ENCODE assay signal across 18 cellular contexts in the genomic region with DNA sequence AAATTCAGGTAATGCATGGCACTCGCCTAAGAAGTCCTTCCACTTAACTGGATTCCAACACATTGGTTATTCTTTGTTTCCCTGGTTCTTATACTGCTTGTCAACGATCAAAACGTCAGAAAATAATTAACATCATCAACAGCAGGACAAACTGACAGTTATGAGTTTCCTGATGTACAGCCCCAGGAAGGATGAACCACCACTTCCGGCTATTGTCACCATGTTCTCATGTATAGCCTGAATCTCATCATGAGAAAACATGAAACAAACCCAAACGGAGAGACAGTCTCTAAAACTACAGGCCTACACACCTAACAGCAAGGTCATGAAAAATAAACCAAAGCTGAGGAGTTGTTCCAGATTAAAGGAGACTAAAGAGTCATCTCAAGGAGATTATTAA.
DNase-seq lines count a peak whose midpoint lies in the region; ATAC-seq, FAIRE-seq and TF ChIP-seq lines count a peak whose summit lies in the region.
"Had no signal": no experiment of that assay in that cellular context is flagged by ENCODE, and none has a peak within 500 bp of the region (broad histone marks: within the 10 kb centered on the region; RNA-seq: fewer than 3 reads in every experiment).

No MANE protein-coding gene starts in this region.

- 0 out of 4 replicates have a peak overlapping the region, but pooled peaks of 1 of the 2 experiments have one; percentile 44 for H3K27ac ChIP-seq in SK-N-SH (ENCODE audit: low read depth in 2 of 2, low read length in 1 of 2)
- H3K27ac ChIP-seq in PC-3 (ENCODE audit: low read length): peak overlapping the region; percentile 79
- H3K27ac ChIP-seq in HepG2 (ENCODE audit: extremely low read length, insufficient read depth, low read length): no peak overlapping the region
- H3K27ac ChIP-seq: 22Rv1 had no signal

- H3K9me2 ChIP-seq in SK-N-SH: no peaks in the 10 kb centered on the region
- no peaks in the 10 kb centered on the region for H3K9me2 ChIP-seq in PC-3 (replicated peaks; ENCODE audit: low read length)

- 65% methylated on average over 5 of the region's 5 CpGs for WGBS in SK-N-SH (ENCODE audit: low lambda C conversion rate)
- 23% methylated on average over 5 of the region's 5 CpGs for WGBS in HepG2 (ENCODE audit: low lambda C conversion rate)

- no TSS peak for BruUV-seq in PC-3 (replicated peaks; lab: Mats Ljungman, UMichigan)
- BruUV-seq in HepG2 (replicated peaks; lab: Mats Ljungman, UMichigan): no TSS peak

- H3K4me2 ChIP-seq in SK-N-SH (no peak overlapping the region), PC-3 (ENCODE audit: low read length) (peak overlapping the region; percentile 36; the same call in 1 of the 2 replicates), HepG2 (ENCODE audit: low read depth, low read length) (no peak overlapping the region)

- H3K4me3 ChIP-seq in SK-N-SH (ENCODE audit: low read depth in 2 of 2, low read length in 1 of 2): no peak overlapping the region
- H3K4me3 ChIP-seq in PC-3 (ENCODE audit: low read length): no peak overlapping the region
- H3K4me3 ChIP-seq in HepG2 (replicated peaks in 1 of 3; ENCODE audit: insufficient read depth in 1 of 3, low read depth in 2 of 3, low read length in 3 of 3): no peak overlapping the region

- H3K36me3 ChIP-seq in SK-N-SH (replicated peaks in 1 of 2; ENCODE audit: control insufficient read depth in 1 of 2, insufficient read depth in 2 of 2, low read length in 1 of 2) (no peaks in the 10 kb centered on the region), PC-3 (ENCODE audit: low read depth, low read length) (no peaks in the 10 kb centered on the region), HepG2 (replicated peaks in 1 of 2; ENCODE audit: control insufficient read depth in 1 of 2, insufficient read depth in 2 of 2, low read length in 2 of 2) (no peaks in the 10 kb centered on the region)

- TF ChIP-seq EP300 in SK-N-SH (IDR thresholded peaks at IDR 0.05; ENCODE audit: borderline replicate concordance in 1 of 2, low read depth in 1 of 2, low read length in 1 of 2) (no peak), HepG2 (IDR thresholded peaks at IDR 0.05; ENCODE audit: low read depth in 2 of 2, low read length in 2 of 2) (no peak), HepG2 (CRISPR knock-in tag; IDR thresholded peaks at IDR 0.05; ENCODE audit: borderline replicate concordance) (no peak)

- CTCF ChIA-PET in SK-N-SH (lab: Yijun Ruan, JAX) (no interaction called here), PC-3 (lab: Charles Lee) (no interaction called here), HepG2 (lab: Yijun Ruan, JAX; ENCODE audit: low intra/inter-chr PET ratio, low total read pairs) (no interaction called here)

- in situ Hi-C loops in HepG2 (cut with HindIII; ENCODE audit: extremely low pct_ligation_motif_present, low pct_unique_long_range_greater_than_20kb): loop anchor here (5.0 kb wide), 1 partner anchor 356 kb away; no protein-coding TSS in a partner anchor

- H4K20me1 ChIP-seq in SK-N-SH (ENCODE audit: insufficient read depth): no peaks in the 10 kb centered on the region
- H4K20me1 ChIP-seq in PC-3 (ENCODE audit: low read length): no peaks in the 10 kb centered on the region
- H4K20me1 ChIP-seq in HepG2 (ENCODE audit: insufficient read depth, low read length): no peaks in the 10 kb centered on the region

- H3F3A ChIP-seq in SK-N-SH (replicated peaks; ENCODE audit: insufficient read depth) (peaks cover 7% of the 10 kb centered on the region), PC-3 (ENCODE audit: low read length, unreplicated experiment) (peaks cover 14% of the 10 kb centered on the region)

- TF ChIP-seq RAD21 in SK-N-SH (IDR thresholded peaks at IDR 0.05; ENCODE audit: low read length) (no peak), HepG2 (CRISPR knock-in tag; IDR thresholded peaks at IDR 0.05) (no peak)

- H3K9me3 ChIP-seq in SK-N-SH (no peaks in the 10 kb centered on the region), PC-3 (ENCODE audit: low read length) (0 out of 2 replicates have a peak, but pooled peaks cover 5% of the 10 kb centered on the region), HepG2 (ENCODE audit: low read length) (no peaks in the 10 kb centered on the region)

- H3K79me2 ChIP-seq in SK-N-SH (ENCODE audit: insufficient read depth) (no peaks in the 10 kb centered on the region), PC-3 (ENCODE audit: low read length) (no peaks in the 10 kb centered on the region), HepG2 (ENCODE audit: insufficient read depth, low read length) (no peaks in the 10 kb centered on the region)

- POLR2A ChIA-PET in SK-N-SH (lab: Yijun Ruan, JAX): no interaction called here
- POLR2A ChIA-PET in PC-3 (lab: Charles Lee; ENCODE audit: unreplicated experiment): interaction anchor here (0.6 kb wide), 1 partner anchor 193 kb away, joined by 3 read pairs; no protein-coding TSS in a partner anchor
- POLR2A ChIA-PET in HepG2 (lab: Yijun Ruan, JAX): no interaction called here

- no peak overlapping the region for H3K9ac ChIP-seq in SK-N-SH
- H3K9ac ChIP-seq in PC-3 (ENCODE audit: low read length): no peak overlapping the region; the same call in 1 of the 2 replicates
- H3K9ac ChIP-seq in HepG2 (ENCODE audit: insufficient read depth, low read depth, low read length): no peak overlapping the region

- FAIRE-seq in HepG2 (lab: Jason Lieb, UNC): no peak
- FAIRE-seq in D721Med (lab: Jason Lieb, UNC): no peak
- FAIRE-seq: GM19239, H1 had no signal

- no peaks in the 10 kb centered on the region for H3K4me1 ChIP-seq in SK-N-SH (ENCODE audit: control insufficient read depth in 1 of 2, insufficient read depth in 2 of 2, low read depth in 1 of 2, low read length in 1 of 2)
- H3K4me1 ChIP-seq in PC-3 (ENCODE audit: insufficient read depth, low read length): peaks cover 42% of the 10 kb centered on the region
- peaks cover 15% of the 10 kb centered on the region for H3K4me1 ChIP-seq in HepG2 (ENCODE audit: insufficient read depth, low read length)

- DNase-seq in SK-N-SH: no peak
- no peak for DNase-seq in PC-3
- peak; percentile 85 to 95 for DNase-seq in dermis microvascular lymphatic vessel endothelial cell (ENCODE audit: low read depth in 2 of 2)
- DNase-seq in lung microvascular endothelial cell (ENCODE audit: low read depth in 2 of 2): peak; percentile 33 to 94
- DNase-seq in HepG2 (ENCODE audit: low spot score): no peak
- no peak for DNase-seq in D721Med (ENCODE audit: insufficient read length, low spot score)
- DNase-seq: AML-193; C1 segment of cervical spinal cord; CD4-positive, alpha-beta T cell; DMS153; DND-41; GDM1 had no signal

- H3K27me3 ChIP-seq in SK-N-SH (ENCODE audit: insufficient read depth) (no peaks in the 10 kb centered on the region), PC-3 (ENCODE audit: low read length) (no peaks in the 10 kb centered on the region), HepG2 (ENCODE audit: control insufficient read depth in 1 of 2, insufficient read depth in 2 of 2, low read length in 2 of 2) (no peaks in the 10 kb centered on the region; a peak in 1 of 5 replicates)

- ATAC-seq in SK-N-SH treated with all-trans-retinoic acid at 6 μM for 48 hours (no peak), PC-3 (no peak), HepG2 (no peak), GM21717 (IDR thresholded peaks at IDR 0.05; ENCODE audit: unreplicated experiment) (no peak)
- ATAC-seq: HCT116 had no signal

- TF ChIP-seq CTCF in SK-N-SH (IDR thresholded peaks at IDR 0.05): no peak
- TF ChIP-seq CTCF in PC-3 (conservative IDR thresholded peaks at IDR 0.05; ENCODE audit: low read depth, low read length): no peak
- TF ChIP-seq CTCF in HepG2 (CRISPR knock-in tag; IDR thresholded peaks at IDR 0.05): no peak
- no peak for TF ChIP-seq CTCF in D721Med (IDR thresholded peaks at IDR 0.05; ENCODE audit: insufficient read depth, missing control alignments)

- intact Hi-C loops in PC-3 (cut with micrococcal nuclease) (loop anchor here (5.0 to 10.0 kb wide), 2 partner anchors 54 to 59 kb away; no protein-coding TSS in a partner anchor), HepG2 (cut with micrococcal nuclease; ENCODE audit: unreplicated experiment) (no loop called here)

- H2AFZ ChIP-seq in SK-N-SH (ENCODE audit: low read depth) (0 out of 2 replicates have a peak overlapping the region, but pooled peaks have one; percentile 7), PC-3 (ENCODE audit: low read length) (no peak overlapping the region), HepG2 (ENCODE audit: low read length) (no peak overlapping the region)

- no peak for TF ChIP-seq POLR2A in HepG2 (IDR thresholded peaks at IDR 0.05; ENCODE audit: insufficient read depth in 1 of 2, low read depth in 2 of 2, low read length in 2 of 2)

TF ChIP-seq in SK-N-SH, 30 proteins besides CTCF, POLR2A, EP300 and RAD21 (continues in another document):
- no peak for TF ChIP-seq CHD2 (IDR thresholded peaks at IDR 0.05; ENCODE audit: low read length, partially characterized antibody)
- TF ChIP-seq RCOR1 (IDR thresholded peaks at IDR 0.05; ENCODE audit: low read length): no peak
- no peak for TF ChIP-seq SIN3A (IDR thresholded peaks at IDR 0.05; ENCODE audit: borderline replicate concordance, low read depth, low read length)
- TF ChIP-seq, protein P1, sequence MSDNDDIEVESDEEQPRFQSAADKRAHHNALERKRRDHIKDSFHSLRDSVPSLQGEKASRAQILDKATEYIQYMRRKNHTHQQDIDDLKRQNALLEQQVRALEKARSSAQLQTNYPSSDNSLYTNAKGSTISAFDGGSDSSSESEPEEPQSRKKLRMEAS (IDR thresholded peaks at IDR 0.05; ENCODE audit: low read depth): no peak
- TF ChIP-seq RFX5 (IDR thresholded peaks at IDR 0.05; ENCODE audit: low read length): no peak
- no peak for TF ChIP-seq TCF12 (IDR thresholded peaks at IDR 0.05)

TF ChIP-seq in SK-N-SH treated with all-trans-retinoic acid at 6 μM for 48 hours, 23 proteins besides CTCF, POLR2A, EP300 and RAD21:
- no peak for TF ChIP-seq ISL1 (CRISPR knock-in tag; IDR thresholded peaks at IDR 0.05)
- no peak for TF ChIP-seq ZNF8 (CRISPR knock-in tag; IDR thresholded peaks at IDR 0.05)

TF ChIP-seq in HepG2, 621 proteins besides CTCF, POLR2A, EP300 and RAD21 (continues in another document):
- no peak for TF ChIP-seq ZNF3 (CRISPR knock-in tag; IDR thresholded peaks at IDR 0.05)
- TF ChIP-seq, protein P2, sequence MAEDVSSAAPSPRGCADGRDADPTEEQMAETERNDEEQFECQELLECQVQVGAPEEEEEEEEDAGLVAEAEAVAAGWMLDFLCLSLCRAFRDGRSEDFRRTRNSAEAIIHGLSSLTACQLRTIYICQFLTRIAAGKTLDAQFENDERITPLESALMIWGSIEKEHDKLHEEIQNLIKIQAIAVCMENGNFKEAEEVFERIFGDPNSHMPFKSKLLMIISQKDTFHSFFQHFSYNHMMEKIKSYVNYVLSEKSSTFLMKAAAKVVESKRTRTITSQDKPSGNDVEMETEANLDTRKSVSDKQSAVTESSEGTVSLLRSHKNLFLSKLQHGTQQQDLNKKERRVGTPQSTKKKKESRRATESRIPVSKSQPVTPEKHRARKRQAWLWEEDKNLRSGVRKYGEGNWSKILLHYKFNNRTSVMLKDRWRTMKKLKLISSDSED (CRISPR knock-in tag; IDR thresholded peaks at IDR 0.05): no peak
- no peak for TF ChIP-seq XBP1 (CRISPR knock-in tag; IDR thresholded peaks at IDR 0.05)

Comparison
In these comparisons a context has a peak if more than half of its experiments do, and no peak if none do; other contexts are left out.
1. DNase-seq: peak in dermis microvascular lymphatic vessel endothelial cell (2 of 2) and lung microvascular endothelial cell (2 of 2); none in SK-N-SH (single experiment), PC-3 (single experiment), HepG2 (single experiment) and D721Med (single experiment).